19 cellular contexts compared by ENCODE assay signal in genomic region chr3:12656850-12657249, GRCh38. TPM values are rescaled to one million over a fixed set of nuclear protein-coding genes. Genes with fewer than 3 reads are reported as not detected.
DNase-seq lines count a peak whose midpoint lies in the region; ATAC-seq, FAIRE-seq and TF ChIP-seq lines count a peak whose summit lies in the region.
"Had no signal": no experiment of that assay in that cellular context is flagged by ENCODE, and none has a peak within 500 bp of the region (broad histone marks: within the 10 kb centered on the region; RNA-seq: fewer than 3 reads in every experiment).

No MANE protein-coding gene starts in this region.

- TF ChIP-seq RAD21 in GM12878 (IDR thresholded peaks at IDR 0.05; ENCODE audit: insufficient read depth, low read depth, low read length) = no peak

- TF ChIP-seq CTCF in cardiac muscle cell (IDR thresholded peaks at IDR 0.05; ENCODE audit: low read depth, low read length) (no peak), GM12878 (IDR thresholded peaks at IDR 0.05 in 2 of 3, conservative IDR thresholded peaks at IDR 0.05 in 1 of 3; ENCODE audit: control insufficient read depth in 2 of 3, extremely low read depth in 1 of 3, insufficient read depth in 1 of 3, low read depth in 3 of 3, low read length in 3 of 3) (no peak)

- H3K36me3 Mint-ChIP-seq in naive thymus-derived CD4-positive, alpha-beta T cell = peaks cover 0 to 17% (median 6%) of the 10 kb centered on the region in 5 donors
- peaks cover 29% of the 10 kb centered on the region for H3K36me3 Mint-ChIP-seq in stimulated activated effector memory CD8-positive, alpha-beta T cell treated with anti-CD3 and anti-CD28 coated beads, Interleukin-12 subunit alpha, Interleukin-12 subunit beta, amount 100 ng/mL, for 72 hours

- H3K9ac ChIP-seq in GM12878 (ENCODE audit: control insufficient read depth, insufficient read depth, low read length) = no peak overlapping the region

- H3K27ac ChIP-seq in cardiac muscle cell (peak overlapping the region; percentile 45), GM12878 (ENCODE audit: control insufficient read depth, insufficient read depth) (no peak overlapping the region)
- no peak overlapping the region for H3K27ac ChIP-seq in naive thymus-derived CD4-positive, alpha-beta T cell (ENCODE audit: low read depth, low read length)
- H3K27ac ChIP-seq: 22Rv1 had no signal

- peaks cover 94% of the 10 kb centered on the region for H3K79me2 ChIP-seq in GM12878 (ENCODE audit: control insufficient read depth, insufficient read depth, low read length)

- intact Hi-C loops in Right ventricle myocardium inferior (cut with DNase I) = no loop called here
- intact Hi-C loops in GM12878 (cut with micrococcal nuclease; ENCODE audit: unreplicated experiment) = no loop called here
- intact Hi-C loops in naive thymus-derived CD4-positive, alpha-beta T cell (cut with micrococcal nuclease) = no loop called here

- CTCF ChIA-PET in GM12878 (lab: Yijun Ruan, JAX) = interaction anchor here (1.0 kb wide), 1 partner anchor 9 kb away, joined by 3 read pairs; no protein-coding TSS in a partner anchor
- CTCF ChIA-PET in naive thymus-derived CD4-positive, alpha-beta T cell (lab: Charles Lee) = no interaction called here

- no peak for TF ChIP-seq POLR2A in GM12878 (IDR thresholded peaks at IDR 0.05; ENCODE audit: low read depth, low read length)

- SMC1A ChIA-PET in GM12878 (lab: Charles Lee; ENCODE audit: uncharacterized antibody, unreplicated experiment) = interaction anchor here (0.6 to 2.0 kb wide), 2 partner anchors 9 to 162 kb away, joined by 3 to 10 read pairs; no protein-coding TSS in a partner anchor

- DNase-seq in cardiac muscle cell (ENCODE audit: low read depth in 1 of 2, low spot score in 1 of 2) = no peak
- DNase-seq in Right ventricle myocardium inferior (ENCODE audit: missing footprints) = no peak
- no peak for DNase-seq in GM12878 (ENCODE audit: low read depth, low spot score)
- no peak for DNase-seq in naive thymus-derived CD4-positive, alpha-beta T cell
- DNase-seq in stimulated activated effector memory CD8-positive, alpha-beta T cell treated with anti-CD3 and anti-CD28 coated beads, Interleukin-12 subunit alpha, Interleukin-12 subunit beta, amount 100 ng/mL, for 72 hours (ENCODE audit: low spot score in 2 of 2) = no peak
- DNase-seq in activated CD4-positive, alpha-beta T cell treated with anti-CD3 and anti-CD28 coated beads for 48 hours = no peak
- DNase-seq in H4 (ENCODE audit: low spot score) = no peak
- DNase-seq: BE2C; CD8-positive, alpha-beta T cell; DMS79 treated with DMSO at 0.1 percent for 48 hours; HCEC 1CT; KBM-7; NCI-H1436 treated with DMSO at 0.1 percent for 48 hours; NCI-H510A treated with DMSO at 0.1 percent for 48 hours; Right ventricle myocardium superior had no signal

- no peak overlapping the region for H3K4me3 ChIP-seq in cardiac muscle cell
- H3K4me3 ChIP-seq in GM12878 = no peak overlapping the region
- no peak overlapping the region for H3K4me3 ChIP-seq in naive thymus-derived CD4-positive, alpha-beta T cell (ENCODE audit: low read length)

- no peaks in the 10 kb centered on the region for H3K27me3 Mint-ChIP-seq in naive thymus-derived CD4-positive, alpha-beta T cell

- RAD21 ChIA-PET in GM12878 (lab: Charles Lee; ENCODE audit: unreplicated experiment) = no interaction called here

- peaks cover 0 to 2% (median 0%) of the 10 kb centered on the region in 11 donors for H3K9me3 Mint-ChIP-seq in naive thymus-derived CD4-positive, alpha-beta T cell
- H3K9me3 Mint-ChIP-seq in stimulated activated effector memory CD8-positive, alpha-beta T cell treated with anti-CD3 and anti-CD28 coated beads, Interleukin-12 subunit alpha, Interleukin-12 subunit beta, amount 100 ng/mL, for 72 hours = no peaks in the 10 kb centered on the region
- H3K9me3 Mint-ChIP-seq: CD8-positive, alpha-beta T cell had no signal

- peak overlapping the region in 6 of 10 donors; percentile 24 to 63 (median 34) for H3K4me3 Mint-ChIP-seq in naive thymus-derived CD4-positive, alpha-beta T cell
- no peak overlapping the region for H3K4me3 Mint-ChIP-seq in stimulated activated effector memory CD8-positive, alpha-beta T cell treated with anti-CD3 and anti-CD28 coated beads, Interleukin-12 subunit alpha, Interleukin-12 subunit beta, amount 100 ng/mL, for 72 hours
- H3K4me3 Mint-ChIP-seq: CD8-positive, alpha-beta T cell had no signal

- TF ChIP-seq EP300 in GM12878 (IDR thresholded peaks at IDR 0.05; ENCODE audit: borderline replicate concordance in 1 of 2, control insufficient read depth in 1 of 2, low read depth in 2 of 2, low read length in 2 of 2) = no peak

- H3K4me1 ChIP-seq in cardiac muscle cell (ENCODE audit: low read depth) (peaks cover 33% of the 10 kb centered on the region), GM12878 (ENCODE audit: control insufficient read depth, insufficient read depth, low read length) (peaks cover 14% of the 10 kb centered on the region)
- H3K4me1 ChIP-seq in naive thymus-derived CD4-positive, alpha-beta T cell (ENCODE audit: control insufficient read depth in 2 of 2, insufficient read depth in 2 of 2, low read length in 2 of 2) = peaks cover 13 to 34% of the 10 kb centered on the region in 2 donors
- H3K4me1 ChIP-seq: BE2C had no signal

- 0 out of 2 replicates have a peak overlapping the region, but pooled peaks have one; percentile 7 for H3K4me2 ChIP-seq in GM12878 (ENCODE audit: control insufficient read depth, insufficient read depth)

- H4K20me1 ChIP-seq in GM12878 (ENCODE audit: control insufficient read depth, insufficient read depth) = peaks cover 3% of the 10 kb centered on the region

- no peak for FAIRE-seq in GM12878 (lab: Jason Lieb, UNC)
- FAIRE-seq: D721Med had no signal

- in situ Hi-C loops in GM12878 (cut with MboI) = no loop called here

- peaks cover 41 to 81% (median 66%) of the 10 kb centered on the region in 7 donors for H3K4me1 Mint-ChIP-seq in naive thymus-derived CD4-positive, alpha-beta T cell
- H3K4me1 Mint-ChIP-seq in stimulated activated effector memory CD8-positive, alpha-beta T cell treated with anti-CD3 and anti-CD28 coated beads, Interleukin-12 subunit alpha, Interleukin-12 subunit beta, amount 100 ng/mL, for 72 hours = peaks cover 50% of the 10 kb centered on the region

- H2AFZ ChIP-seq in GM12878 (ENCODE audit: control insufficient read depth, low read depth, low read length) = no peak overlapping the region

- POLR2A ChIA-PET in GM12878 (lab: Charles Lee) = interaction anchor here (9.5 kb wide), 1 partner anchor 9 kb away, joined by 125 read pairs; no protein-coding TSS in a partner anchor
- POLR2A ChIA-PET in naive thymus-derived CD4-positive, alpha-beta T cell (lab: Charles Lee) = no interaction called here

- no TSS peak for BruUV-seq in GM12878 (replicated peaks; lab: Mats Ljungman, UMichigan)

- ATAC-seq in Right ventricle myocardium inferior = no peak
- peak; percentile 7; the same call in 1 of the 3 replicates for ATAC-seq in GM12878
- ATAC-seq in naive thymus-derived CD4-positive, alpha-beta T cell = no peak
- ATAC-seq in stimulated activated effector memory CD8-positive, alpha-beta T cell treated with anti-CD3 and anti-CD28 coated beads, Interleukin-12 subunit alpha, Interleukin-12 subunit beta, amount 100 ng/mL, for 72 hours = no peak
- no peak for ATAC-seq in HG03432 (IDR thresholded peaks at IDR 0.05; ENCODE audit: unreplicated experiment)
- ATAC-seq: CD8-positive, alpha-beta T cell; Panc1 had no signal

- no peaks in the 10 kb centered on the region for H3K9me3 ChIP-seq in cardiac muscle cell (ENCODE audit: low read depth)
- H3K9me3 ChIP-seq in GM12878 (replicated peaks; ENCODE audit: control insufficient read depth, insufficient read depth, low read length) = no peaks in the 10 kb centered on the region
- H3K9me3 ChIP-seq in naive thymus-derived CD4-positive, alpha-beta T cell (ENCODE audit: control insufficient read depth in 2 of 3, low read length in 3 of 3) = no peaks in the 10 kb centered on the region
- H3K9me3 ChIP-seq: BE2C had no signal

- H3K27me3 ChIP-seq in cardiac muscle cell = no peaks in the 10 kb centered on the region
- no peaks in the 10 kb centered on the region for H3K27me3 ChIP-seq in GM12878 (replicated peaks in 1 of 2; ENCODE audit: control insufficient read depth in 2 of 2, insufficient read depth in 2 of 2, low read length in 1 of 2)
- H3K27me3 ChIP-seq in naive thymus-derived CD4-positive, alpha-beta T cell (ENCODE audit: control insufficient read depth in 2 of 2, insufficient read depth in 2 of 2, low read length in 2 of 2) = no peaks in the 10 kb centered on the region
- H3K27me3 ChIP-seq: BE2C had no signal

- H3K36me3 ChIP-seq in cardiac muscle cell = no peaks in the 10 kb centered on the region
- no peaks in the 10 kb centered on the region for H3K36me3 ChIP-seq in GM12878 (ENCODE audit: control insufficient read depth in 2 of 2, insufficient read depth in 2 of 2, low read length in 1 of 2)
- H3K36me3 ChIP-seq in naive thymus-derived CD4-positive, alpha-beta T cell (ENCODE audit: control insufficient read depth in 2 of 3, insufficient read depth in 3 of 3, low read length in 3 of 3) = no peaks in the 10 kb centered on the region
- H3K36me3 ChIP-seq: BE2C had no signal

- WGBS in GM12878 (ENCODE audit: insufficient coverage, insufficient replicate concordance, low lambda C conversion rate, missing lambda C conversion rate) = 100% methylated on average over 3 of the region's 6 CpGs

- peak overlapping the region in 1 of 9 donors; percentile 55 for H3K27ac Mint-ChIP-seq in naive thymus-derived CD4-positive, alpha-beta T cell
- H3K27ac Mint-ChIP-seq in stimulated activated effector memory CD8-positive, alpha-beta T cell treated with anti-CD3 and anti-CD28 coated beads, Interleukin-12 subunit alpha, Interleukin-12 subunit beta, amount 100 ng/mL, for 72 hours = peak overlapping the region; percentile 27
- H3K27ac Mint-ChIP-seq: CD8-positive, alpha-beta T cell had no signal

RNA-seq across cellular contexts. Expression of gene RAF1, which starts 7.1 kb away (rescaled TPM):
- 104 and 153 TPM in 2 replicates for total RNA-seq in cardiac muscle cell
- polyA plus RNA-seq in cardiac muscle cell = 82.8 and 97.0 TPM in 2 replicates
- total RNA-seq in Right ventricle myocardium inferior = 144 TPM
- total RNA-seq in GM12878 (2013; cell fraction: nucleolus; rRNA removed) = 213 and 218 TPM in 2 replicates
- 109 and 120 TPM in 2 replicates for total RNA-seq in GM12878 (2014; rRNA removed)
- 77.2 and 81.3 TPM in 2 replicates for total RNA-seq in GM12878 (2014; rRNA removed; fragmentation: Illumina TruSeq; extraction: Trizol)
- total RNA-seq in GM12878 (2021) = 64.9 and 74.4 TPM in 2 replicates
- 60.3 TPM for polyA plus RNA-seq in GM12878 (2011; ENCODE audit: low read depth)
- polyA plus RNA-seq in GM12878 (2011; rRNA removed) = 130 and 151 TPM in 2 replicates
- 114 and 121 TPM in 2 replicates for polyA plus RNA-seq in GM12878 (2011; cell fraction: cytosol; rRNA removed)
- polyA plus RNA-seq in GM12878 (2011; cell fraction: nucleus; rRNA removed) = 170 and 171 TPM in 2 replicates
- polyA plus RNA-seq in GM12878 (2012) = 67.1 and 78.9 TPM in 2 replicates
- 89.6 and 90.2 TPM in 2 replicates for polyA plus RNA-seq in GM12878 (2014; fragmentation: Illumina TruSeq; extraction: Trizol)
- polyA plus RNA-seq in GM12878 (2014; fragmentation: Nextera tagmentation; extraction: Ambion mirVana) = 10 to 100 TPM; 20.4 to 27.9 TPM
- polyA plus RNA-seq in GM12878 (2014; rRNA removed) = 79.1 and 85.2 TPM in 2 replicates
- polyA plus RNA-seq in GM12878 (2016; fragmentation: Nextera tagmentation; extraction: Ambion mirVana) = 10 to 100 TPM; 72.4 to 73.8 TPM
- 245 and 259 TPM in 2 replicates for polyA minus RNA-seq in GM12878 (2011; rRNA and poly(A)+ RNA removed)
- 63.6 and 64.3 TPM in 2 replicates for polyA minus RNA-seq in GM12878 (2011; cell fraction: cytosol; rRNA and poly(A)+ RNA removed)
- 144 and 145 TPM in 2 replicates for polyA minus RNA-seq in GM12878 (2011; cell fraction: nucleus; rRNA and poly(A)+ RNA removed)
- 100 to 1,000 TPM in 4 of 5 experiments, 10 to 100 TPM in 1; 93.4 to 129 (median 125) TPM for total RNA-seq in naive thymus-derived CD4-positive, alpha-beta T cell
- 10 to 100 TPM; 50.2 to 87.8 TPM for polyA plus RNA-seq in naive thymus-derived CD4-positive, alpha-beta T cell
- 81.5 and 89.2 TPM in 2 replicates for total RNA-seq in H4 (2014; rRNA removed; shearing (Covaris generic))
